In genomic region chr17:66737524-66737923, GRCh38 we compare ENCODE assay signal across 13 cellular contexts.
DNase-seq lines count a peak whose midpoint lies in the region; ATAC-seq and TF ChIP-seq lines count a peak whose summit lies in the region.
"Had no signal": no experiment of that assay in that cellular context is flagged by ENCODE, and none has a peak within 500 bp of the region (broad histone marks: within the 10 kb centered on the region; RNA-seq: fewer than 3 reads in every experiment).

No MANE protein-coding gene starts in this region.

- DNase-seq in AG10803 (ENCODE audit: low read depth) (peak; percentile 73), adipocyte (ENCODE audit: low read depth) (peak; percentile 34), glutamatergic neuron (peak; percentile 74), midbrain (lab: John Stamatoyannopoulos, UW) (peak; percentile 50), ACHN (no peak), RKO (ENCODE audit: low spot score) (no peak)
- DNase-seq in activated CD8-positive, alpha-beta memory T cell treated with anti-CD3 and anti-CD28 coated beads, Interleukin-2, amount 10 ng/mL, durations not matched to agents 7 days and 5 days = no peak
- no peak for DNase-seq in activated T-cell treated with anti-CD3 and anti-CD28 coated beads, Interleukin-2, amount 50 U/mL, for 1 hour
- DNase-seq: activated CD4-positive, CD25-positive, alpha-beta regulatory T cell treated with anti-CD3 and anti-CD28 coated beads, Interleukin-2, amount 50 U/mL, for 72 hours; erythroblast; NCI-H2029 treated with DMSO at 0.1 percent for 48 hours had no signal

- in situ Hi-C loops in ACHN (cut with HindIII; ENCODE audit: low pct_ligation_motif_present, low pct_unique_long_range_greater_than_20kb, low sequenced_read_pairs) = no loop called here

- no peaks in the 10 kb centered on the region for H3K27me3 Mint-ChIP-seq in glutamatergic neuron (ENCODE audit: unreplicated experiment)
- H3K27me3 Mint-ChIP-seq in activated CD8-positive, alpha-beta memory T cell treated with anti-CD3 and anti-CD28 coated beads, Interleukin-2, amount 10 ng/mL, durations not matched to agents 7 days and 5 days = no peaks in the 10 kb centered on the region
- H3K27me3 Mint-ChIP-seq: stimulated activated naive CD8-positive, alpha-beta T cell treated with anti-CD3 and anti-CD28 coated beads, Interleukin-15, Interleukin-2, amounts not matched to agents 100 ng/mL and 50 ng/mL, for 24 hours had no signal

- TF ChIP-seq CTCF in AG10803 (conservative IDR thresholded peaks at IDR 0.05; ENCODE audit: low read length) (peak; percentile 29), glutamatergic neuron (IDR thresholded peaks at IDR 0.05; ENCODE audit: partially characterized antibody, unreplicated experiment) (no peak)

- no peaks in the 10 kb centered on the region for H3K9me3 Mint-ChIP-seq in glutamatergic neuron (ENCODE audit: unreplicated experiment)
- no peaks in the 10 kb centered on the region for H3K9me3 Mint-ChIP-seq in activated CD8-positive, alpha-beta memory T cell treated with anti-CD3 and anti-CD28 coated beads, Interleukin-2, amount 10 ng/mL, durations not matched to agents 7 days and 5 days (ENCODE audit: low read depth)
- H3K9me3 Mint-ChIP-seq: activated naive CD4-positive, alpha-beta T cell treated with anti-CD3 and anti-CD28 coated beads, Interleukin-2, amount 50 U/mL, for 72 hours; stimulated activated naive CD8-positive, alpha-beta T cell treated with anti-CD3 and anti-CD28 coated beads, Interleukin-15, Interleukin-2, amounts not matched to agents 100 ng/mL and 50 ng/mL, for 24 hours had no signal

- no peaks in the 10 kb centered on the region for H3K36me3 Mint-ChIP-seq in glutamatergic neuron (ENCODE audit: unreplicated experiment)
- H3K36me3 Mint-ChIP-seq in activated CD8-positive, alpha-beta memory T cell treated with anti-CD3 and anti-CD28 coated beads, Interleukin-2, amount 10 ng/mL, durations not matched to agents 7 days and 5 days = peaks cover 8% of the 10 kb centered on the region

- H3K4me1 Mint-ChIP-seq in glutamatergic neuron (ENCODE audit: low read depth, unreplicated experiment) = peaks cover 24% of the 10 kb centered on the region
- no peaks in the 10 kb centered on the region for H3K4me1 Mint-ChIP-seq in activated CD8-positive, alpha-beta memory T cell treated with anti-CD3 and anti-CD28 coated beads, Interleukin-2, amount 10 ng/mL, durations not matched to agents 7 days and 5 days

- no peak overlapping the region for H3K27ac Mint-ChIP-seq in glutamatergic neuron (ENCODE audit: unreplicated experiment)
- H3K27ac Mint-ChIP-seq in activated CD8-positive, alpha-beta memory T cell treated with anti-CD3 and anti-CD28 coated beads, Interleukin-2, amount 10 ng/mL, durations not matched to agents 7 days and 5 days = no peak overlapping the region
- H3K27ac Mint-ChIP-seq: activated naive CD4-positive, alpha-beta T cell treated with anti-CD3 and anti-CD28 coated beads, Interleukin-2, amount 50 U/mL, for 72 hours; stimulated activated naive CD8-positive, alpha-beta T cell treated with anti-CD3 and anti-CD28 coated beads, Interleukin-15, Interleukin-2, amounts not matched to agents 100 ng/mL and 50 ng/mL, for 24 hours had no signal

- CTCF ChIA-PET in activated CD8-positive, alpha-beta memory T cell treated with anti-CD3 and anti-CD28 coated beads, Interleukin-2, amount 10 ng/mL, durations not matched to agents 7 days and 5 days (lab: Charles Lee) = no interaction called here

- H3K27me3 ChIP-seq in adipocyte (replicated peaks; ENCODE audit: control insufficient read depth, insufficient read depth, low read length) = no peaks in the 10 kb centered on the region

- H3K4me1 ChIP-seq in adipocyte (ENCODE audit: control insufficient read depth, insufficient read depth, low read length) = peaks cover 4% of the 10 kb centered on the region

- no peak overlapping the region for H3K4me3 Mint-ChIP-seq in glutamatergic neuron (ENCODE audit: unreplicated experiment)
- H3K4me3 Mint-ChIP-seq in activated CD8-positive, alpha-beta memory T cell treated with anti-CD3 and anti-CD28 coated beads, Interleukin-2, amount 10 ng/mL, durations not matched to agents 7 days and 5 days = no peak overlapping the region
- H3K4me3 Mint-ChIP-seq: stimulated activated naive CD8-positive, alpha-beta T cell treated with anti-CD3 and anti-CD28 coated beads, Interleukin-15, Interleukin-2, amounts not matched to agents 100 ng/mL and 50 ng/mL, for 24 hours had no signal

- ATAC-seq in activated CD8-positive, alpha-beta memory T cell treated with anti-CD3 and anti-CD28 coated beads, Interleukin-2, amount 10 ng/mL, durations not matched to agents 7 days and 5 days = no peak
- ATAC-seq: activated naive CD4-positive, alpha-beta T cell treated with anti-CD3 and anti-CD28 coated beads, Interleukin-2, amount 50 U/mL, for 72 hours had no signal

- peaks cover 17% of the 10 kb centered on the region for H3K36me3 ChIP-seq in adipocyte (ENCODE audit: control insufficient read depth, insufficient read depth, low read length, severe bottlenecking)

- H3K4me3 ChIP-seq in AG10803 (ENCODE audit: low read length) (no peak overlapping the region), adipocyte (ENCODE audit: low read length) (no peak overlapping the region)

- H3K9ac ChIP-seq in adipocyte (ENCODE audit: low read length) = no peak overlapping the region

- no peaks in the 10 kb centered on the region for H3K9me3 ChIP-seq in adipocyte (ENCODE audit: control insufficient read depth, low read length)

Comparison
In these comparisons a context has a peak if more than half of its experiments do, and no peak if none do; other contexts are left out.
1. DNase-seq: peak in AG10803 (single experiment), adipocyte (single experiment), glutamatergic neuron (single experiment) and midbrain (single experiment); none in activated CD8-positive, alpha-beta memory T cell treated with anti-CD3 and anti-CD28 coated beads, Interleukin-2, amount 10 ng/mL, durations not matched to agents 7 days and 5 days (single experiment), ACHN (single experiment), RKO (single experiment) and activated T-cell treated with anti-CD3 and anti-CD28 coated beads, Interleukin-2, amount 50 U/mL, for 1 hour (single experiment).